8 cellular contexts compared by ENCODE assay signal in genomic region chr20:3847419-3847940, GRCh38. TPM values are rescaled to one million over a fixed set of nuclear protein-coding genes. Genes with fewer than 3 reads are reported as not detected.
A peak's percentile ranks its signal among the peaks of the same experiment; 100 is the strongest.
DNase-seq lines count a peak whose midpoint lies in the region; ATAC-seq and TF ChIP-seq lines count a peak whose summit lies in the region.

No MANE protein-coding gene starts in this region.

- H3K4me3 Mint-ChIP-seq in Calu3 (ENCODE audit: low read depth, unreplicated experiment) (peak overlapping the region; percentile 78), neural crest cell (peak overlapping the region; percentile 91)

- DNase-seq in Calu3 (no peak), NT2/D1 (ENCODE audit: low read depth, low spot score) (no peak), neural crest cell (ENCODE audit: low read depth, low spot score) (no peak), DMS79 treated with DMSO at 0.1 percent for 48 hours (lab: John Stamatoyannopoulos, UW) (no peak), germinal center (ENCODE audit: low spot score) (no peak), NCI-H2081 treated with DMSO at 0.1 percent for 48 hours (lab: John Stamatoyannopoulos, UW) (no peak)

- no peak for ATAC-seq in HG03442 (IDR thresholded peaks at IDR 0.05; ENCODE audit: unreplicated experiment)

- BruUV-seq in Calu3 (replicated peaks; lab: Mats Ljungman, UMichigan), result TSS peak; percentile 60

- intact Hi-C loops in Calu3 (cut with micrococcal nuclease; ENCODE audit: unreplicated experiment), result no loop called here

- H3K27me3 ChIP-seq in NT2/D1 (ENCODE audit: insufficient read depth, insufficient read length) (no peaks in the 10 kb centered on the region), endocrine pancreas (ENCODE audit: control insufficient read depth, insufficient read depth, low read length) (no peaks in the 10 kb centered on the region)

- H3K4me1 ChIP-seq in NT2/D1 (ENCODE audit: insufficient read depth, insufficient read length) (peaks cover 3% of the 10 kb centered on the region), endocrine pancreas (ENCODE audit: control insufficient read depth, insufficient read depth, low read length) (no peaks in the 10 kb centered on the region)

- H3K4me3 ChIP-seq in NT2/D1 (ENCODE audit: insufficient read length, low read depth) (peak overlapping the region; percentile 78), endocrine pancreas (ENCODE audit: control insufficient read depth, insufficient read depth, low read length) (peak overlapping the region; percentile 19)

- TF ChIP-seq CTCF in Calu3 (IDR thresholded peaks at IDR 0.05; ENCODE audit: unreplicated experiment) (no peak), neural crest cell (conservative IDR thresholded peaks at IDR 0.05) (no peak)

- H3K9ac ChIP-seq in NT2/D1 (ENCODE audit: insufficient read length, low read depth) (peak overlapping the region; percentile 87), endocrine pancreas (ENCODE audit: control insufficient read depth, insufficient read depth, low read length) (peak overlapping the region; percentile 70)

- H3K36me3 ChIP-seq in NT2/D1 (ENCODE audit: insufficient read depth, insufficient read length, low read length) (peaks cover 9% of the 10 kb centered on the region), endocrine pancreas (ENCODE audit: control insufficient read depth, insufficient read depth, low read length) (no peaks in the 10 kb centered on the region)

- H3K9me3 Mint-ChIP-seq in Calu3 (ENCODE audit: low read depth, unreplicated experiment) (no peaks in the 10 kb centered on the region), neural crest cell (no peaks in the 10 kb centered on the region)

- peaks cover 20% of the 10 kb centered on the region for H3K4me1 Mint-ChIP-seq in Calu3 (ENCODE audit: low read depth, unreplicated experiment)
- H3K4me1 Mint-ChIP-seq in neural crest cell, result peaks cover 26% of the 10 kb centered on the region

- H3K27ac Mint-ChIP-seq in Calu3 (ENCODE audit: unreplicated experiment) (peak overlapping the region; percentile 52), neural crest cell (ENCODE audit: unreplicated experiment) (peak overlapping the region; percentile 92)

- no peaks in the 10 kb centered on the region for H3K9me3 ChIP-seq in NT2/D1 (ENCODE audit: insufficient read depth, low read length)
- H3K9me3 ChIP-seq in endocrine pancreas (ENCODE audit: control insufficient read depth, low read length), result no peaks in the 10 kb centered on the region

- H3K27me3 Mint-ChIP-seq in Calu3 (ENCODE audit: unreplicated experiment) (no peaks in the 10 kb centered on the region), neural crest cell (ENCODE audit: low read depth) (no peaks in the 10 kb centered on the region)

- CTCF ChIA-PET in Calu3 (lab: Charles Lee), result no interaction called here

- H3K36me3 Mint-ChIP-seq in Calu3 (ENCODE audit: insufficient read depth, unreplicated experiment) (peaks cover 18% of the 10 kb centered on the region), neural crest cell (ENCODE audit: low read depth) (no peaks in the 10 kb centered on the region)

RNA-seq across cellular contexts. Expression of gene MAVS, which starts 0.8 kb away (rescaled TPM):
- total RNA-seq in Calu3 (2022), result 29.8 and 32.1 TPM in 2 replicates
- total RNA-seq in neural crest cell, result 37.2 and 38.3 TPM in 2 replicates

RNA-seq across cellular contexts. Expression of gene AP5S1, which starts 27.1 kb away (rescaled TPM):
- total RNA-seq in Calu3 (2022), result 7.2 and 9.5 TPM in 2 replicates
- total RNA-seq in neural crest cell, result 9.3 and 12.8 TPM in 2 replicates

RNA-seq across cellular contexts. Expression of gene PANK2, which starts 41.7 kb away (rescaled TPM):
- total RNA-seq in Calu3 (2022) (37.9 TPM in 2 replicates), neural crest cell (65.4 and 66.9 TPM in 2 replicates)

RNA-seq across cellular contexts. Expression of gene CDC25B, which starts 51.4 kb away (rescaled TPM):
- total RNA-seq in Calu3 (2022) (69.6 and 75.0 TPM in 2 replicates), neural crest cell (46.5 and 47.5 TPM in 2 replicates)
